Comparison of ENCODE assay signal across 1 cellular context in the genomic region with DNA sequence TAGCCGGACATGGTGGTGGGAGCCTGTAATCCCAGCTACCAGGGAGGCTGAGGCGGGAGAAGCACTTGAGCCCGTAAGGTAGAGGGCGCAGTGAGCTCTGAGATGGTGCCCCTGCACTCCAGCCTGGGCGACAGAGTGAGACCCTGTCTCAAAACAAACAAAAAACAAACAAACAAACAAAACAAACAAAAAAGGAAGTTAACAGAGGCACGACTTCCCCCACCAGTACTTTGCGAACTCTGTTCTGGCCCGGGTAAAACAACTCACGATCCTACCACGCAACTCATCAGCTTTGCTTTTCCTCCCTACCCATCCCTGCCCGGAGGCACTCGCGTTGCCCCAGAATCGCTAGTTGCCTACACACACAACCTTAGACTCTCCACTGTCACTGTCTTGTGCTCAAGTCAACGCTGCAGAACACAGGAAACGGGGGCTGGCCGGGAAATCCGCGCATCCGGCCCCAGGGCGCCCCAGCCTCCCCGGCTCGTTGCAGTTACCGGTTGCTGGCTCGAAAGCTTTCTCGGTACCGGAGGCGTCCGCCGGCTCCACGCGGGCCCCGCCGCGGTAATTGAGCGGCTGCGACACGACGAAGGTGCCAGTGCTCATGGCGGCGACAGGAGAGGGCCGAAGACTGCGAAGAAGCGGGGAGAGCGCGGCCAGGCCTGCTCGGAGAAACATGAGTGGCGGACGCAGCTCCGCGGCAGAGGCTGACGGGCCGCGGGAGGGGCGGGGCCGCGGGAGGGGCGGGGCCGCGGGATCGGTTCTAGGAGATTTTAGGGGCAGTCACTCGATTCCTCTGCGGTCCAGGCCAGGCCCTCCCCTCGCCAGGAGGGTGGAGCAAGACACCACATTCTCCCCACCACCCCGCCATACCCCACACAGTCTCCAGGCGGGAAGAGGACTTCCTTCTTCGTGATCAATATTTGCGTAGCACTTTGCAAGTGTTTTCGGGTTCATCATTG.
TF ChIP-seq lines count a peak whose summit lies in the region.

TSS of gene ALDH9A1 (minus strand) at position 682 of the 962 bp plus-strand sequence. CDS start at position 678, 4 bp downstream.

TF ChIP-seq in GM12878, 131 proteins besides CTCF, POLR2A, EP300 and RAD21 (continues in another document):
- TF ChIP-seq TBL1XR1 (IDR thresholded peaks at IDR 0.05; ENCODE audit: low read depth, low read length) (no peak), SRF (IDR thresholded peaks at IDR 0.05; ENCODE audit: low read depth in 2 of 2, low read length in 2 of 2) (no peak), NFXL1 (IDR thresholded peaks at IDR 0.05; ENCODE audit: borderline replicate concordance) (no peak), SIX5 (IDR thresholded peaks at IDR 0.05; ENCODE audit: low read depth, low read length, severe bottlenecking) (no peak), ZBTB11 (CRISPR knock-in tag; IDR thresholded peaks at IDR 0.05) (no peak; the same call in 1 of the 2 replicates), NFYA (IDR thresholded peaks at IDR 0.05; ENCODE audit: borderline replicate concordance, low read depth, low read length) (no peak), BCL11A (IDR thresholded peaks at IDR 0.05; ENCODE audit: low read depth, low read length) (no peak), CHD4 (IDR thresholded peaks at IDR 0.05) (no peak), EZH2 (IDR thresholded peaks at IDR 0.05; ENCODE audit: borderline replicate concordance, control insufficient read depth, low read depth, low read length) (no peak), SKIL (IDR thresholded peaks at IDR 0.05; ENCODE audit: low read depth, poor library complexity, severe bottlenecking) (peak; percentile 43), ATF3 (IDR thresholded peaks at IDR 0.05; ENCODE audit: borderline replicate concordance, extremely low read depth, low read depth, low read length) (no peak), NR2C2 (IDR thresholded peaks at IDR 0.05; ENCODE audit: borderline replicate concordance, control insufficient read depth, insufficient read length, low read depth) (no peak), CBFB (IDR thresholded peaks at IDR 0.05; ENCODE audit: low read depth) (0 out of 2 replicates have a peak, but pooled peaks have one; percentile 30), HDGF (IDR thresholded peaks at IDR 0.05) (peak; percentile 81; the same call in 1 of the 2 replicates), RFX5 (IDR thresholded peaks at IDR 0.05; ENCODE audit: low read depth, low read length) (no peak), RUNX3 (IDR thresholded peaks at IDR 0.05; ENCODE audit: low read length) (no peak; the same call in 1 of the 2 replicates), ASH2L (IDR thresholded peaks at IDR 0.05; ENCODE audit: borderline replicate concordance, low read depth) (peak; percentile 91; the same call in 1 of the 2 replicates), ZBTB4 (CRISPR knock-in tag; IDR thresholded peaks at IDR 0.05) (no peak), CREM (IDR thresholded peaks at IDR 0.05; ENCODE audit: low read depth) (peak; percentile 31; the same call in 1 of the 2 replicates), ZNF274 (IDR thresholded peaks at IDR 0.05; ENCODE audit: insufficient read depth, insufficient read length) (no peak), CEBPB (IDR thresholded peaks at IDR 0.05; ENCODE audit: borderline replicate concordance in 1 of 2, low read depth in 2 of 2, low read length in 2 of 2) (no peak), EED (IDR thresholded peaks at IDR 0.05; ENCODE audit: low read depth) (peak; percentile 25; the same call in 1 of the 2 replicates), NBN (IDR thresholded peaks at IDR 0.05) (peak; percentile 93), ZNF24 (IDR thresholded peaks at IDR 0.05) (no peak), SREBF2 (IDR thresholded peaks at IDR 0.05; ENCODE audit: low read length) (no peak), ZNF207 (IDR thresholded peaks at IDR 0.05; ENCODE audit: borderline replicate concordance) (0 out of 2 replicates have a peak, but pooled peaks have one; percentile 65), JUNB (IDR thresholded peaks at IDR 0.05) (no peak), RBBP5 (conservative IDR thresholded peaks at IDR 0.05) (no peak), JUND (IDR thresholded peaks at IDR 0.05; ENCODE audit: low read depth, low read length) (no peak), MTA2 (IDR thresholded peaks at IDR 0.05; ENCODE audit: low read depth) (0 out of 2 replicates have a peak, but pooled peaks have one; percentile 17), KAT2A (conservative IDR thresholded peaks at IDR 0.05; ENCODE audit: control insufficient read depth, low read depth, low read length) (no peak), KLF5 (IDR thresholded peaks at IDR 0.05; ENCODE audit: partially characterized antibody) (peak; percentile 34), CHD2 (IDR thresholded peaks at IDR 0.05; ENCODE audit: borderline replicate concordance, low read depth, low read length) (no peak), GABPA (IDR thresholded peaks at IDR 0.05; ENCODE audit: low read depth) (peak; percentile 80), MYB (IDR thresholded peaks at IDR 0.05; ENCODE audit: borderline replicate concordance, low read depth, low read length) (no peak), POU2F2 (IDR thresholded peaks at IDR 0.05; ENCODE audit: borderline replicate concordance, low read depth, low read length) (no peak), SMAD5 (IDR thresholded peaks at IDR 0.05; ENCODE audit: low read depth) (peak; percentile 78)
- TF ChIP-seq, protein P1, sequence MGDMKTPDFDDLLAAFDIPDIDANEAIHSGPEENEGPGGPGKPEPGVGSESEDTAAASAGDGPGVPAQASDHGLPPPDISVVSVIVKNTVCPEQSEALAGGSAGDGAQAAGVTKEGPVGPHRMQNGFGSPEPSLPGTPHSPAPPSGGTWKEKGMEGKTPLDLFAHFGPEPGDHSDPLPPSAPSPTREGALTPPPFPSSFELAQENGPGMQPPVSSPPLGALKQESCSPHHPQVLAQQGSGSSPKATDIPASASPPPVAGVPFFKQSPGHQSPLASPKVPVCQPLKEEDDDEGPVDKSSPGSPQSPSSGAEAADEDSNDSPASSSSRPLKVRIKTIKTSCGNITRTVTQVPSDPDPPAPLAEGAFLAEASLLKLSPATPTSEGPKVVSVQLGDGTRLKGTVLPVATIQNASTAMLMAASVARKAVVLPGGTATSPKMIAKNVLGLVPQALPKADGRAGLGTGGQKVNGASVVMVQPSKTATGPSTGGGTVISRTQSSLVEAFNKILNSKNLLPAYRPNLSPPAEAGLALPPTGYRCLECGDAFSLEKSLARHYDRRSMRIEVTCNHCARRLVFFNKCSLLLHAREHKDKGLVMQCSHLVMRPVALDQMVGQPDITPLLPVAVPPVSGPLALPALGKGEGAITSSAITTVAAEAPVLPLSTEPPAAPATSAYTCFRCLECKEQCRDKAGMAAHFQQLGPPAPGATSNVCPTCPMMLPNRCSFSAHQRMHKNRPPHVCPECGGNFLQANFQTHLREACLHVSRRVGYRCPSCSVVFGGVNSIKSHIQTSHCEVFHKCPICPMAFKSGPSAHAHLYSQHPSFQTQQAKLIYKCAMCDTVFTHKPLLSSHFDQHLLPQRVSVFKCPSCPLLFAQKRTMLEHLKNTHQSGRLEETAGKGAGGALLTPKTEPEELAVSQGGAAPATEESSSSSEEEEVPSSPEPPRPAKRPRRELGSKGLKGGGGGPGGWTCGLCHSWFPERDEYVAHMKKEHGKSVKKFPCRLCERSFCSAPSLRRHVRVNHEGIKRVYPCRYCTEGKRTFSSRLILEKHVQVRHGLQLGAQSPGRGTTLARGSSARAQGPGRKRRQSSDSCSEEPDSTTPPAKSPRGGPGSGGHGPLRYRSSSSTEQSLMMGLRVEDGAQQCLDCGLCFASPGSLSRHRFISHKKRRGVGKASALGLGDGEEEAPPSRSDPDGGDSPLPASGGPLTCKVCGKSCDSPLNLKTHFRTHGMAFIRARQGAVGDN (IDR thresholded peaks at IDR 0.05), result peak; percentile 78
- TF ChIP-seq, protein P2, sequence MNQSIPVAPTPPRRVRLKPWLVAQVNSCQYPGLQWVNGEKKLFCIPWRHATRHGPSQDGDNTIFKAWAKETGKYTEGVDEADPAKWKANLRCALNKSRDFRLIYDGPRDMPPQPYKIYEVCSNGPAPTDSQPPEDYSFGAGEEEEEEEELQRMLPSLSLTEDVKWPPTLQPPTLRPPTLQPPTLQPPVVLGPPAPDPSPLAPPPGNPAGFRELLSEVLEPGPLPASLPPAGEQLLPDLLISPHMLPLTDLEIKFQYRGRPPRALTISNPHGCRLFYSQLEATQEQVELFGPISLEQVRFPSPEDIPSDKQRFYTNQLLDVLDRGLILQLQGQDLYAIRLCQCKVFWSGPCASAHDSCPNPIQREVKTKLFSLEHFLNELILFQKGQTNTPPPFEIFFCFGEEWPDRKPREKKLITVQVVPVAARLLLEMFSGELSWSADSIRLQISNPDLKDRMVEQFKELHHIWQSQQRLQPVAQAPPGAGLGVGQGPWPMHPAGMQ (IDR thresholded peaks at IDR 0.05; ENCODE audit: borderline replicate concordance), result no peak
- TF ChIP-seq, protein P3, sequence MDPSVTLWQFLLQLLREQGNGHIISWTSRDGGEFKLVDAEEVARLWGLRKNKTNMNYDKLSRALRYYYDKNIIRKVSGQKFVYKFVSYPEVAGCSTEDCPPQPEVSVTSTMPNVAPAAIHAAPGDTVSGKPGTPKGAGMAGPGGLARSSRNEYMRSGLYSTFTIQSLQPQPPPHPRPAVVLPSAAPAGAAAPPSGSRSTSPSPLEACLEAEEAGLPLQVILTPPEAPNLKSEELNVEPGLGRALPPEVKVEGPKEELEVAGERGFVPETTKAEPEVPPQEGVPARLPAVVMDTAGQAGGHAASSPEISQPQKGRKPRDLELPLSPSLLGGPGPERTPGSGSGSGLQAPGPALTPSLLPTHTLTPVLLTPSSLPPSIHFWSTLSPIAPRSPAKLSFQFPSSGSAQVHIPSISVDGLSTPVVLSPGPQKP (IDR thresholded peaks at IDR 0.05; ENCODE audit: low read depth, low read length), result no peak
- TF ChIP-seq, protein P4, sequence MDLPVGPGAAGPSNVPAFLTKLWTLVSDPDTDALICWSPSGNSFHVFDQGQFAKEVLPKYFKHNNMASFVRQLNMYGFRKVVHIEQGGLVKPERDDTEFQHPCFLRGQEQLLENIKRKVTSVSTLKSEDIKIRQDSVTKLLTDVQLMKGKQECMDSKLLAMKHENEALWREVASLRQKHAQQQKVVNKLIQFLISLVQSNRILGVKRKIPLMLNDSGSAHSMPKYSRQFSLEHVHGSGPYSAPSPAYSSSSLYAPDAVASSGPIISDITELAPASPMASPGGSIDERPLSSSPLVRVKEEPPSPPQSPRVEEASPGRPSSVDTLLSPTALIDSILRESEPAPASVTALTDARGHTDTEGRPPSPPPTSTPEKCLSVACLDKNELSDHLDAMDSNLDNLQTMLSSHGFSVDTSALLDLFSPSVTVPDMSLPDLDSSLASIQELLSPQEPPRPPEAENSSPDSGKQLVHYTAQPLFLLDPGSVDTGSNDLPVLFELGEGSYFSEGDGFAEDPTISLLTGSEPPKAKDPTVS (IDR thresholded peaks at IDR 0.05; ENCODE audit: low read depth, low read length), result no peak
